ENCODE assay signal across 7 cellular contexts in genomic region chr19:10655457-10656312, GRCh38. TPM values are rescaled to one million over a fixed set of nuclear protein-coding genes. Genes with fewer than 3 reads are reported as not detected.
DNase-seq lines count a peak whose midpoint lies in the region; ATAC-seq and TF ChIP-seq lines count a peak whose summit lies in the region.

No MANE protein-coding gene starts in this region.

- H3K27me3 Mint-ChIP-seq in WTC11 (ENCODE audit: low read depth), result no peaks in the 10 kb centered on the region

- no peaks in the 10 kb centered on the region for H3K9me3 Mint-ChIP-seq in WTC11

- peaks cover 36% of the 10 kb centered on the region for H3K4me1 Mint-ChIP-seq in WTC11

- H3K4me1 ChIP-seq in rectal smooth muscle tissue (ENCODE audit: control insufficient read depth, insufficient read depth, low read length), result peaks cover 16% of the 10 kb centered on the region

- ATAC-seq in WTC11 (no peak), GM18870 (IDR thresholded peaks at IDR 0.05; ENCODE audit: unreplicated experiment) (no peak), HG02678 (IDR thresholded peaks at IDR 0.05; ENCODE audit: unreplicated experiment) (no peak)

- no peak overlapping the region for H3K9ac ChIP-seq in rectal smooth muscle tissue (ENCODE audit: low read length)

- no peaks in the 10 kb centered on the region for H3K36me3 ChIP-seq in rectal smooth muscle tissue (ENCODE audit: control insufficient read depth, insufficient read depth, low read length)

- no peak for TF ChIP-seq CTCF in WTC11 (IDR thresholded peaks at IDR 0.05)

- peak overlapping the region; percentile 21 for H3K27ac ChIP-seq in rectal smooth muscle tissue (ENCODE audit: low read depth, low read length)

- POLR2A ChIA-PET in WTC11 (lab: Charles Lee), result interaction anchor here (1.0 kb wide), 1 partner anchor 11 kb away, joined by 3 read pairs; no protein-coding TSS in a partner anchor

- DNase-seq in Caki2 (ENCODE audit: low read depth) (peak; percentile 21), HT1080 (ENCODE audit: low read depth) (peak; percentile 44), WTC11 (ENCODE audit: low spot score) (no peak), foreskin melanocyte (peak; percentile 21)

- no peaks in the 10 kb centered on the region for H3K27me3 ChIP-seq in rectal smooth muscle tissue (ENCODE audit: control insufficient read depth, insufficient read depth, low read length)

- H3K27ac Mint-ChIP-seq in WTC11, result peak overlapping the region; percentile 99

- CTCF ChIA-PET in WTC11 (lab: Charles Lee), result interaction anchor here (0.8 to 1.5 kb wide), 4 partner anchors 11 to 74 kb away, joined by 3 to 5 read pairs (median 4); partner anchors contain the start of gene DNM2

- in situ Hi-C loops in Caki2 (cut with HindIII; ENCODE audit: low pct_unique_long_range_greater_than_20kb, low sequenced_read_pairs), result no loop called here

- peak overlapping the region; percentile 96 for H3K4me3 Mint-ChIP-seq in WTC11

- peaks cover 41% of the 10 kb centered on the region for H3K36me3 Mint-ChIP-seq in WTC11

- peak overlapping the region; percentile 82 for H3K4me3 ChIP-seq in rectal smooth muscle tissue (ENCODE audit: low read length)

TF ChIP-seq in WTC11, 78 proteins besides CTCF, POLR2A, EP300 and RAD21:
- no peak for TF ChIP-seq PRDM15 (CRISPR knock-in tag; IDR thresholded peaks at IDR 0.05)
- TF ChIP-seq EMX1 (CRISPR knock-in tag; IDR thresholded peaks at IDR 0.05), result no peak
- no peak for TF ChIP-seq JUN (CRISPR knock-in tag; IDR thresholded peaks at IDR 0.05)
- 0 out of 2 replicates have a peak, but pooled peaks have one; percentile 15 for TF ChIP-seq PRRX2 (CRISPR knock-in tag; IDR thresholded peaks at IDR 0.05)
- TF ChIP-seq ZNF425 (CRISPR knock-in tag; conservative IDR thresholded peaks at IDR 0.05), result peak; percentile 51; the same call in 1 of the 2 replicates
- peak; percentile 56; the same call in 1 of the 2 replicates for TF ChIP-seq ERG (CRISPR knock-in tag; IDR thresholded peaks at IDR 0.05)

RNA-seq across cellular contexts. Expression of gene ILF3, which starts 1.5 kb away (rescaled TPM):
- 168 and 223 TPM in 2 replicates for total RNA-seq in Caki2 (2014; rRNA removed; shearing (Covaris generic); ENCODE audit: low replicate concordance)
- 169 and 184 TPM in 2 replicates for total RNA-seq in HT1080 (2014; rRNA removed; shearing (Covaris generic))
- polyA plus RNA-seq in HT1080 (2015; cell fraction: cytosol; rRNA removed), result 178 and 200 TPM in 2 replicates
- 470 and 506 TPM in 2 replicates for polyA plus RNA-seq in HT1080 (2015; cell fraction: nucleus; rRNA removed)
- 626 to 659 TPM (median 656 TPM) in 3 replicates for total RNA-seq in WTC11 (2021)

RNA-seq across cellular contexts. Expression of gene SLC44A2, which starts 30.3 kb away (rescaled TPM):
- total RNA-seq in Caki2 (2014; rRNA removed; shearing (Covaris generic); ENCODE audit: low replicate concordance), result 7.1 and 13.1 TPM in 2 replicates
- total RNA-seq in HT1080 (2014; rRNA removed; shearing (Covaris generic)), result 1.6 and 1.8 TPM in 2 replicates
- 24.9 and 25.1 TPM in 2 replicates for polyA plus RNA-seq in HT1080 (2015; cell fraction: cytosol; rRNA removed)
- polyA plus RNA-seq in HT1080 (2015; cell fraction: nucleus; rRNA removed), result 26.7 and 29.7 TPM in 2 replicates
- 102 to 111 TPM (median 109 TPM) in 3 replicates for total RNA-seq in WTC11 (2021)

RNA-seq across cellular contexts. Expression of gene QTRT1, which starts 45.6 kb away (rescaled TPM):
- 32.2 and 57.9 TPM in 2 replicates for total RNA-seq in Caki2 (2014; rRNA removed; shearing (Covaris generic); ENCODE audit: low replicate concordance)
- total RNA-seq in HT1080 (2014; rRNA removed; shearing (Covaris generic)), result 41.2 and 42.2 TPM in 2 replicates
- 28.7 and 35.0 TPM in 2 replicates for polyA plus RNA-seq in HT1080 (2015; cell fraction: cytosol; rRNA removed)
- polyA plus RNA-seq in HT1080 (2015; cell fraction: nucleus; rRNA removed), result 117 and 130 TPM in 2 replicates
- 67.6 to 72.6 TPM (median 69.6 TPM) in 3 replicates for total RNA-seq in WTC11 (2021)
